ENCODE assay signal across 8 cellular contexts in the genomic region with DNA sequence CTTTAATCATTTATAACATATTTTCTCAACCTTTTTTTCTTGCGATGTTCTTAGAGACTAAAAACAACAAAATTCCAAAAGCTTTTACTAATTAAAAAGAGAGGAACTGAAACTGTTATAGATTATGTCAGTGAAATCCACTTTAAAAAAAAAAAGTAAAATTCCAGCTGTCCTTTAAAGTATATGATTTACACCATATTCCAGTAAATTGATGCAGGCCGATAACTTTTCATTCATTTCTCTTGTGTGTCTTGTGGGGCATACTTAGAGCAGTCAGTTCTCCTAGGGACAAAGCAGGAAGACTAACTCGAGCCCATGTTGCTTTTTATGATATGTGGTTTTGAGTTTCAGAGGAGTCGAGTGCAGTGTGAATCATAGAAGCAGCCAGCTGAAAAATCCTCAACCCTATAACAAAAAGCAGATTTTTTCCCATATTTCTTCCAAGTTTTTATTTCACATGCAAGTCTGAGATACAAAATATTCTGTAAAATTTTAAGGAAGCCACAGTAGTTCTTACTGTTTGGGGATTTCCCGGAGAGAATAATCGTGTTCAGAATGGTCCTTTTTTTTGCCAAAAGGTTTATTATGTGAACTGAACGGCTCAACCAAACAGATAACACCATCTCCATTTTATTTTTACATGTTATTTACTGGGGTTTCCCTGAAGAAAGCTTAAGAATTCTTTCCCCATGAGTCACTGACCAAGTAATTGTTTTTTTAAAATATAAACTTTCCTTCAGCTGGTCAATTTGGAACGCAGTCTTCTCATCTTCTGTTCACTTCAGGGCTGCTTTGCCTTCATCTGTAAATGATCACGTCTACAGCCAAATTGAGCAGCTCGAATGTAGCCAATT.
DNase-seq lines count a peak whose midpoint lies in the region; ATAC-seq and TF ChIP-seq lines count a peak whose summit lies in the region.

No MANE protein-coding gene starts in this region.

- no peak for TF ChIP-seq POLR2A in esophagus squamous epithelium (IDR thresholded peaks at IDR 0.05)

- H3K4me2 ChIP-seq in smooth muscle cell, result peak overlapping the region; percentile 83

- H3K27me3 ChIP-seq in esophagus squamous epithelium, result no peaks in the 10 kb centered on the region
- no peaks in the 10 kb centered on the region for H3K27me3 ChIP-seq in smooth muscle cell (ENCODE audit: low read depth)

- H3K9ac ChIP-seq in smooth muscle cell (ENCODE audit: low read depth), result peak overlapping the region; percentile 89

- H3K4me1 ChIP-seq in esophagus squamous epithelium, result peaks cover 0 to 18% (median 9%) of the 10 kb centered on the region in 3 donors
- H3K4me1 ChIP-seq in smooth muscle cell (ENCODE audit: low read depth), result peaks cover 26% of the 10 kb centered on the region

- 13 to 28% methylated on average over 10 of the region's 10 CpGs for WGBS in esophagus squamous epithelium, 2 donors
- 15% methylated on average over 10 of the region's 10 CpGs for WGBS in smooth muscle cell (ENCODE audit: low lambda C conversion rate)

- H3K9me3 ChIP-seq in esophagus squamous epithelium, result peaks cover 0 to 9% (median 0%) of the 10 kb centered on the region in 3 donors
- H3K9me3 ChIP-seq in smooth muscle cell (replicated peaks; ENCODE audit: low read depth), result no peaks in the 10 kb centered on the region

- peaks cover 30% of the 10 kb centered on the region for H3F3A ChIP-seq in smooth muscle cell (ENCODE audit: low read depth)

- H4K20me1 ChIP-seq in smooth muscle cell (ENCODE audit: low read depth), result no peaks in the 10 kb centered on the region

- H3K4me3 ChIP-seq in esophagus squamous epithelium (peak overlapping the region in 2 of 4 donors; percentile 2 to 8), smooth muscle cell (peak overlapping the region; percentile 34)

- H2AFZ ChIP-seq in smooth muscle cell (ENCODE audit: low read depth), result peak overlapping the region; percentile 67

- peak overlapping the region; percentile 1 to 66 (median 57) for H3K27ac ChIP-seq in esophagus squamous epithelium
- H3K27ac ChIP-seq in smooth muscle cell (ENCODE audit: low read depth), result peak overlapping the region; percentile 99

- peak; percentile 37 for DNase-seq in OCI-M1 (lab: John Stamatoyannopoulos, UW)
- DNase-seq in esophagus squamous epithelium (lab: John Stamatoyannopoulos, UW), result no peak
- no peak for DNase-seq in smooth muscle cell (lab: John Stamatoyannopoulos, UW; ENCODE audit: unreplicated experiment)
- DNase-seq in occipital lobe (lab: John Stamatoyannopoulos, UW), result no peak
- DNase-seq in globus pallidus (ENCODE audit: low spot score), result no peak

- peaks cover 7% of the 10 kb centered on the region for H3K79me2 ChIP-seq in smooth muscle cell (ENCODE audit: low read depth)

- intact Hi-C loops in esophagus squamous epithelium (cut with DNase I), result no loop called here

- TF ChIP-seq CTCF in esophagus squamous epithelium (IDR thresholded peaks at IDR 0.05) (no peak), smooth muscle cell (IDR thresholded peaks at IDR 0.05; ENCODE audit: borderline replicate concordance, insufficient read depth, poor library complexity, severe bottlenecking) (no peak)

- H3K36me3 ChIP-seq in esophagus squamous epithelium, result no peaks in the 10 kb centered on the region
- H3K36me3 ChIP-seq in smooth muscle cell (ENCODE audit: low read depth), result peaks cover 5% of the 10 kb centered on the region

- ATAC-seq in GM21576 (IDR thresholded peaks at IDR 0.05; ENCODE audit: unreplicated experiment), result peak; percentile 39
- no peak for ATAC-seq in GM21528 (IDR thresholded peaks at IDR 0.05; ENCODE audit: low FRiP score, unreplicated experiment)
- no peak for ATAC-seq in esophagus mucosa
